9 cellular contexts compared by ENCODE assay signal in genomic region chr2:198127627-198128026, GRCh38.
DNase-seq lines count a peak whose midpoint lies in the region; ATAC-seq, FAIRE-seq and TF ChIP-seq lines count a peak whose summit lies in the region.
"Had no signal": no experiment of that assay in that cellular context is flagged by ENCODE, and none has a peak within 500 bp of the region (broad histone marks: within the 10 kb centered on the region; RNA-seq: fewer than 3 reads in every experiment).

No MANE protein-coding gene starts in this region.

- WGBS in transverse colon (ENCODE audit: low coverage in 1 of 2), 2 donors, result 80 to 92% methylated on average over 1 of the region's 1 CpG

- H3K27me3 ChIP-seq in GM06990 (replicated peaks; ENCODE audit: control insufficient read depth, insufficient read depth, low read length) (no peaks in the 10 kb centered on the region; the same call in 1 of the 2 replicates), transverse colon (no peaks in the 10 kb centered on the region)

- no peak overlapping the region for H3K27ac ChIP-seq in epithelial cell of prostate
- no peak overlapping the region for H3K27ac ChIP-seq in transverse colon

- H3K36me3 ChIP-seq in GM06990 (ENCODE audit: control insufficient read depth, insufficient read depth, low read length), result no peaks in the 10 kb centered on the region
- H3K36me3 ChIP-seq in transverse colon, result no peaks in the 10 kb centered on the region

- intact Hi-C loops in activated CD4-positive, alpha-beta T cell treated with anti-CD3 and anti-CD28 coated beads, Interleukin-2, amount 10 ng/mL, durations not matched to agents 24 days and 14 days (cut with micrococcal nuclease), result loop anchor here (1.0 to 10.0 kb wide), 5 partner anchors 75 to 420 kb away; partner anchors contain the start of gene MARS2
- intact Hi-C loops in transverse colon (cut with DNase I; ENCODE audit: low total_unique reads), result loop anchor here (5.0 kb wide), 1 partner anchor 325 kb away; the partner anchor contains the start of gene PLCL1

- POLR2A ChIA-PET in naive thymus-derived CD8-positive, alpha-beta T cell (lab: Charles Lee), result interaction anchor here (1.7 kb wide), 1 partner anchor 323 kb away, joined by 7 read pairs; the partner anchor contains the start of gene PLCL1

- no peak for FAIRE-seq in GM12892 (lab: Jason Lieb, UNC)

- no peak overlapping the region for H3K4me3 ChIP-seq in GM06990 (replicated peaks; ENCODE audit: low read depth, low read length)
- no peak overlapping the region for H3K4me3 ChIP-seq in transverse colon

- no peaks in the 10 kb centered on the region for H3K9me3 Mint-ChIP-seq in activated CD4-positive, alpha-beta T cell treated with anti-CD3 and anti-CD28 coated beads, Interleukin-2, amount 10 ng/mL, durations not matched to agents 24 days and 14 days
- peaks cover 0 to 2% (median 0%) of the 10 kb centered on the region in 9 donors for H3K9me3 Mint-ChIP-seq in naive thymus-derived CD8-positive, alpha-beta T cell
- H3K9me3 Mint-ChIP-seq: central memory CD8-positive, alpha-beta T cell had no signal

- H3K9me3 ChIP-seq in transverse colon, result no peaks in the 10 kb centered on the region

- no peak overlapping the region for H3K27ac Mint-ChIP-seq in activated CD4-positive, alpha-beta T cell treated with anti-CD3 and anti-CD28 coated beads, Interleukin-2, amount 10 ng/mL, durations not matched to agents 24 days and 14 days
- H3K27ac Mint-ChIP-seq in naive thymus-derived CD8-positive, alpha-beta T cell, result no peak overlapping the region

- no peaks in the 10 kb centered on the region for H3K4me1 ChIP-seq in transverse colon

- TF ChIP-seq POLR2A in transverse colon (IDR thresholded peaks at IDR 0.05) (no peak), GM12892 (IDR thresholded peaks at IDR 0.05; ENCODE audit: low read depth, low read length) (no peak)

- no peaks in the 10 kb centered on the region for H3K36me3 Mint-ChIP-seq in activated CD4-positive, alpha-beta T cell treated with anti-CD3 and anti-CD28 coated beads, Interleukin-2, amount 10 ng/mL, durations not matched to agents 24 days and 14 days (ENCODE audit: low read depth)
- H3K36me3 Mint-ChIP-seq in naive thymus-derived CD8-positive, alpha-beta T cell, result peaks cover 0 to 11% (median 4%) of the 10 kb centered on the region in 3 donors

- peak; percentile 6 for DNase-seq in GM06990 (ENCODE audit: extremely low read depth, insufficient read length)
- DNase-seq in NCI-H2227 (lab: John Stamatoyannopoulos, UW; ENCODE audit: unreplicated experiment), result peak; percentile 75
- peak; percentile 80 for DNase-seq in activated CD4-positive, alpha-beta T cell treated with anti-CD3 and anti-CD28 coated beads, Interleukin-2, amount 10 ng/mL, durations not matched to agents 24 days and 14 days
- DNase-seq in epithelial cell of prostate (ENCODE audit: low read depth, low spot score), result peak; percentile 8
- DNase-seq in naive thymus-derived CD8-positive, alpha-beta T cell, result peak; percentile 18 to 70 (median 27)
- peak; percentile 17 for DNase-seq in transverse colon
- no peak for DNase-seq in GM12892 (ENCODE audit: insufficient read length)

- peaks cover 2% of the 10 kb centered on the region for H3K27me3 Mint-ChIP-seq in activated CD4-positive, alpha-beta T cell treated with anti-CD3 and anti-CD28 coated beads, Interleukin-2, amount 10 ng/mL, durations not matched to agents 24 days and 14 days
- H3K27me3 Mint-ChIP-seq in naive thymus-derived CD8-positive, alpha-beta T cell, result no peaks in the 10 kb centered on the region

- TF ChIP-seq CTCF in GM06990 (IDR thresholded peaks at IDR 0.05; ENCODE audit: insufficient read depth, low read length, poor library complexity, severe bottlenecking) (peak; percentile 70), transverse colon (IDR thresholded peaks at IDR 0.05) (peak; percentile 48 to 56 (median 54))

- peak; percentile 74 for ATAC-seq in HG02610 (IDR thresholded peaks at IDR 0.05; ENCODE audit: unreplicated experiment)
- peak; percentile 39 to 58 for ATAC-seq in naive thymus-derived CD8-positive, alpha-beta T cell

- no peak for TF ChIP-seq EP300 in transverse colon (IDR thresholded peaks at IDR 0.05; ENCODE audit: low read depth)

- H3K4me1 Mint-ChIP-seq in activated CD4-positive, alpha-beta T cell treated with anti-CD3 and anti-CD28 coated beads, Interleukin-2, amount 10 ng/mL, durations not matched to agents 24 days and 14 days, result peaks cover 4% of the 10 kb centered on the region
- peaks cover 0 to 2% (median 0%) of the 10 kb centered on the region in 4 donors for H3K4me1 Mint-ChIP-seq in naive thymus-derived CD8-positive, alpha-beta T cell
- H3K4me1 Mint-ChIP-seq: central memory CD8-positive, alpha-beta T cell had no signal

- in situ Hi-C loops in transverse colon (cut with MboI; ENCODE audit: low pct_ligation_motif_present in 1 of 4, low pct_unique_long_range_greater_than_20kb in 1 of 4, low sequenced_read_pairs in 3 of 4), result loop anchor here (10.0 to 25.0 kb wide), 3 partner anchors 315 to 333 kb away; partner anchors contain the start of gene PLCL1 (in 3 of the 4)

- H3K4me3 Mint-ChIP-seq in activated CD4-positive, alpha-beta T cell treated with anti-CD3 and anti-CD28 coated beads, Interleukin-2, amount 10 ng/mL, durations not matched to agents 24 days and 14 days, result no peak overlapping the region
- no peak overlapping the region for H3K4me3 Mint-ChIP-seq in naive thymus-derived CD8-positive, alpha-beta T cell
- H3K4me3 Mint-ChIP-seq: central memory CD8-positive, alpha-beta T cell had no signal
